In genomic region chr11:123219066-123219697, GRCh38 we compare ENCODE assay signal across 16 cellular contexts. TPM values are rescaled to one million over a fixed set of nuclear protein-coding genes. Genes with fewer than 3 reads are reported as not detected.
DNase-seq lines count a peak whose midpoint lies in the region; ATAC-seq and TF ChIP-seq lines count a peak whose summit lies in the region.
"Had no signal": no experiment of that assay in that cellular context is flagged by ENCODE, and none has a peak within 500 bp of the region (broad histone marks: within the 10 kb centered on the region; RNA-seq: fewer than 3 reads in every experiment).

No MANE protein-coding gene starts in this region.

- H3F3A ChIP-seq in SK-N-SH (replicated peaks; ENCODE audit: insufficient read depth): peaks cover 22% of the 10 kb centered on the region

- H3K27ac ChIP-seq in SK-N-SH (ENCODE audit: low read depth in 2 of 2, low read length in 1 of 2) (peak overlapping the region in 1 of 2 experiments; percentile 49; a peak in 2 of 4 replicates), brain microvascular endothelial cell (peak overlapping the region; percentile 21), mesodermal cell (ENCODE audit: low read depth, low read length, severe bottlenecking) (peak overlapping the region; percentile 64), vagina (peak overlapping the region; percentile 58)
- H3K27ac ChIP-seq: 22Rv1, gastrocnemius medialis had no signal

- POLR2A ChIA-PET in SK-N-SH (lab: Yijun Ruan, JAX): no interaction called here

- no peak for TF ChIP-seq CTCF in SK-N-SH (IDR thresholded peaks at IDR 0.05)
- TF ChIP-seq CTCF in brain microvascular endothelial cell (IDR thresholded peaks at IDR 0.05; ENCODE audit: low read depth, low read length, missing control alignments): no peak
- TF ChIP-seq CTCF in vagina (IDR thresholded peaks at IDR 0.05): no peak

- H3K4me3 ChIP-seq in SK-N-SH (ENCODE audit: low read depth in 2 of 2, low read length in 1 of 2) (no peak overlapping the region), brain microvascular endothelial cell (ENCODE audit: low read depth, low read length) (no peak overlapping the region), mesodermal cell (ENCODE audit: extremely low read depth, insufficient read depth, low read length, poor library complexity, severe bottlenecking) (no peak overlapping the region), vagina (no peak overlapping the region)
- H3K4me3 ChIP-seq: gastrocnemius medialis, HAP-1 had no signal

- no peak for DNase-seq in SK-N-SH
- no peak for DNase-seq in brain microvascular endothelial cell
- DNase-seq in vagina (ENCODE audit: extremely low spot score in 2 of 2): no peak
- DNase-seq in GDM1 (lab: John Stamatoyannopoulos, UW): no peak
- no peak for DNase-seq in activated T-cell treated with anti-CD3 and anti-CD28 coated beads, Interleukin-2, amount 50 U/mL, for 1 hour
- DNase-seq: activated CD8-positive, alpha-beta memory T cell treated with anti-CD3 and anti-CD28 coated beads for 24 hours; activated gamma-delta T cell treated with Interleukin-2 at 50 U/mL for 16 hours; COR-L47; effector CD4-positive, alpha-beta T cell; gastrocnemius medialis; stimulated activated CD4-positive, alpha-beta T cell treated with anti-CD3 and anti-CD28 coated beads, Interleukin-1b, Interleukin-23, amount 100 ng/mL, for 48 hours had no signal

- H3K79me2 ChIP-seq in SK-N-SH (ENCODE audit: insufficient read depth): no peaks in the 10 kb centered on the region

- H3K9me3 ChIP-seq in SK-N-SH: no peaks in the 10 kb centered on the region
- H3K9me3 ChIP-seq in mesodermal cell (ENCODE audit: control insufficient read depth, low read length): peaks cover 11% of the 10 kb centered on the region
- no peaks in the 10 kb centered on the region for H3K9me3 ChIP-seq in vagina
- H3K9me3 ChIP-seq: gastrocnemius medialis, HAP-1 had no signal

- peak overlapping the region; percentile 21; the same call in 1 of the 2 replicates for H3K4me2 ChIP-seq in SK-N-SH

- H3K27me3 ChIP-seq in SK-N-SH (ENCODE audit: insufficient read depth): no peaks in the 10 kb centered on the region
- H3K27me3 ChIP-seq in brain microvascular endothelial cell (replicated peaks): no peaks in the 10 kb centered on the region
- H3K27me3 ChIP-seq in vagina: no peaks in the 10 kb centered on the region

- no peaks in the 10 kb centered on the region for H3K36me3 ChIP-seq in SK-N-SH (replicated peaks in 1 of 2; ENCODE audit: control insufficient read depth in 1 of 2, insufficient read depth in 2 of 2, low read length in 1 of 2)
- no peaks in the 10 kb centered on the region for H3K36me3 ChIP-seq in brain microvascular endothelial cell (replicated peaks)
- no peaks in the 10 kb centered on the region for H3K36me3 ChIP-seq in mesodermal cell (ENCODE audit: control insufficient read depth, insufficient read depth, low read length)
- no peaks in the 10 kb centered on the region for H3K36me3 ChIP-seq in vagina
- H3K36me3 ChIP-seq: HAP-1 had no signal

- CTCF ChIA-PET in SK-N-SH (lab: Yijun Ruan, JAX): interaction anchor here (1.0 to 2.4 kb wide), 3 partner anchors 24 to 42 kb away, joined by 3 to 12 read pairs (median 4); no protein-coding TSS in a partner anchor

- TF ChIP-seq POLR2A in vagina (IDR thresholded peaks at IDR 0.05): no peak

- WGBS in SK-N-SH (ENCODE audit: low lambda C conversion rate): 83% methylated on average over 9 of the region's 9 CpGs
- 86 to 95% methylated on average over 9 of the region's 9 CpGs for WGBS in mesodermal cell (ENCODE audit: insufficient coverage in 2 of 2), 2 experiments

- no peaks in the 10 kb centered on the region for H3K9me2 ChIP-seq in SK-N-SH

- no peak for ATAC-seq in SK-N-SH treated with all-trans-retinoic acid at 6 μM for 48 hours
- no peak for ATAC-seq in GM18907 (IDR thresholded peaks at IDR 0.05; ENCODE audit: unreplicated experiment)
- ATAC-seq: gastrocnemius medialis had no signal

- in situ Hi-C loops in brain microvascular endothelial cell (cut with HindIII; ENCODE audit: low pct_ligation_motif_present, low sequenced_read_pairs): no loop called here

- peaks cover 0 to 17% of the 10 kb centered on the region in 2 experiments; a peak in 2 of 4 replicates for H3K4me1 ChIP-seq in SK-N-SH (ENCODE audit: control insufficient read depth in 1 of 2, insufficient read depth in 2 of 2, low read depth in 1 of 2, low read length in 1 of 2)
- H3K4me1 ChIP-seq in mesodermal cell (ENCODE audit: control insufficient read depth, insufficient read depth, low read length, poor library complexity, severe bottlenecking): peaks cover 22% of the 10 kb centered on the region
- H3K4me1 ChIP-seq in vagina: no peaks in the 10 kb centered on the region
- H3K4me1 ChIP-seq: gastrocnemius medialis, HAP-1 had no signal

- H3K9ac ChIP-seq in SK-N-SH: peak overlapping the region; percentile 7; the same call in 1 of the 2 replicates

- no peaks in the 10 kb centered on the region for H4K20me1 ChIP-seq in SK-N-SH (ENCODE audit: insufficient read depth)

- intact Hi-C loops in vagina (cut with DNase I): no loop called here

- TF ChIP-seq EP300 in SK-N-SH (IDR thresholded peaks at IDR 0.05; ENCODE audit: borderline replicate concordance in 1 of 2, low read depth in 1 of 2, low read length in 1 of 2): no peak

- peak overlapping the region; percentile 80 for H2AFZ ChIP-seq in SK-N-SH (ENCODE audit: low read depth)

- no peak for TF ChIP-seq RAD21 in SK-N-SH (IDR thresholded peaks at IDR 0.05; ENCODE audit: low read length)

TF ChIP-seq in SK-N-SH, 30 proteins besides CTCF, POLR2A, EP300 and RAD21:
- TF ChIP-seq TCF12 (IDR thresholded peaks at IDR 0.05): no peak
- no peak for TF ChIP-seq RCOR1 (IDR thresholded peaks at IDR 0.05; ENCODE audit: low read length)
- no peak for TF ChIP-seq GABPA (IDR thresholded peaks at IDR 0.05; ENCODE audit: low read depth)

TF ChIP-seq in SK-N-SH treated with all-trans-retinoic acid at 6 μM for 48 hours, 23 proteins besides CTCF, POLR2A, EP300 and RAD21 (continues in another document):
- TF ChIP-seq SNAI2 (CRISPR knock-in tag; IDR thresholded peaks at IDR 0.05) (no peak), PPARA (CRISPR knock-in tag; IDR thresholded peaks at IDR 0.05; ENCODE audit: borderline replicate concordance) (no peak), TOX (CRISPR knock-in tag; IDR thresholded peaks at IDR 0.05; ENCODE audit: borderline replicate concordance) (no peak), BACH2 (CRISPR knock-in tag; IDR thresholded peaks at IDR 0.05; ENCODE audit: borderline replicate concordance) (no peak), OSR1 (CRISPR knock-in tag; IDR thresholded peaks at IDR 0.05) (no peak), ZC3H10 (CRISPR knock-in tag; IDR thresholded peaks at IDR 0.05) (no peak), ZFP30 (CRISPR knock-in tag; IDR thresholded peaks at IDR 0.05) (no peak), ZNF70 (CRISPR knock-in tag; IDR thresholded peaks at IDR 0.05) (no peak), RARB (CRISPR knock-in tag; IDR thresholded peaks at IDR 0.05) (no peak), TCF4 (CRISPR knock-in tag; IDR thresholded peaks at IDR 0.05; ENCODE audit: borderline replicate concordance) (no peak), CSRNP3 (CRISPR knock-in tag; IDR thresholded peaks at IDR 0.05) (no peak), TSHZ2 (CRISPR knock-in tag; IDR thresholded peaks at IDR 0.05) (no peak), ESRRG (CRISPR knock-in tag; IDR thresholded peaks at IDR 0.05) (no peak), ZNF8 (CRISPR knock-in tag; IDR thresholded peaks at IDR 0.05) (no peak), ISL1 (CRISPR knock-in tag; IDR thresholded peaks at IDR 0.05) (no peak), ZFP3 (CRISPR knock-in tag; IDR thresholded peaks at IDR 0.05) (no peak), CSDC2 (CRISPR knock-in tag; IDR thresholded peaks at IDR 0.05) (no peak), GLIS3 (CRISPR knock-in tag; IDR thresholded peaks at IDR 0.05) (no peak), ARNTL (CRISPR knock-in tag; IDR thresholded peaks at IDR 0.05; ENCODE audit: borderline replicate concordance, low read depth) (no peak)

RNA-seq across cellular contexts. Expression of gene CLMP, which starts 24.1 kb away (rescaled TPM):
- 61.9 and 85.1 TPM in 2 replicates for polyA plus RNA-seq in SK-N-SH (2012; rRNA removed)
- 62.2 and 80.3 TPM in 2 replicates for polyA plus RNA-seq in SK-N-SH (2012; cell fraction: cytosol; rRNA removed)
- 63.2 and 66.2 TPM in 2 replicates for polyA plus RNA-seq in SK-N-SH (2012; cell fraction: nucleus; rRNA removed)
- 16.6 TPM for polyA plus RNA-seq in mesodermal cell (2013, experiment 1 of 2)
- polyA plus RNA-seq in mesodermal cell (2013, experiment 2 of 2): 14.7 TPM
- total RNA-seq in vagina: 99.4 TPM
